In the genomic region with DNA sequence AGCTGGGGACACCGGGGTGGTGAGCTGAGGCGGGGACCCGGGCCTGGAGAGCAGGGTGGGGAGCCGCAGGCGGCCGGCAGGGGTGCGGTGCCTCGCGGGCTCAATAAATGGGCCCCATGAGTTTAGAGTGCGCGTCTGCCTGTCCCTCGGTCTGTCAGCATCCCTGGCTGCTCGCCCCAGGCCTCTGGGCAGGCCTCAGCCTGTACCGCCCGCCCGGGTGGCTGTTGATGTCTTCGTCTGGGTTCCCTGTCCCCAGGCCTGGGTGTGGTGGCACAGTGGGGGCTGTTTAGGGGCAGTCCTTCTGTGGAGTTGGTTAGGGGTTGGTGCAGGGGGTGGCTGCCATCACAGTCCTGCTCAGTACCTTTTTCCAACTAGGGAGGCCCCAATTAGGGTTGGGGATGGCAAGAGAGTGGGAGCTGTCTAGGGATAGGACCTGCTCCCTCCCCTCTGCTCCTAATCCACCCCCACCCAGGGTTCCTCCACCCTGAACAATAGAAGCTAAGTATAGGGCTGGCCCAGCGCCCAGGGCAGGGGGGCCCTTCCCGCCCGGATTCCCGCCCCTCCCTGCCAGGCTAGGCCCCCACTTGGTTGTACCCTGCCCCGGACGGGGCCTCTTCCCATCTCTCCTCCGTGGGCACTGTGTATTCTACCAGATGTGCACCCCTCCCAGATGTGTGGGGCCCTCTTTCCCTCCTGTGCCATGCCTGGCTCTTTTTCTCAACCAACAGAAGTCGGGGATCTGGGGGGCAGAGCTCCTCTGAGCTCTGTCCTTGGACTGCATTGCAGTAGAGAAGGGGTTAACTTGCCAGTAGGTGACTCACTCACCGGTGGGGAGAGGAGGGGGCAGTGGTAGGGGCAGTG, we compare ENCODE assay signal across 8 cellular contexts. TPM values are rescaled to one million over a fixed set of nuclear protein-coding genes. Genes with fewer than 3 reads are reported as not detected.
DNase-seq lines count a peak whose midpoint lies in the region; ATAC-seq and TF ChIP-seq lines count a peak whose summit lies in the region.

No MANE protein-coding gene starts in this region.

- H3K9me2 ChIP-seq in hepatocyte (replicated peaks; ENCODE audit: insufficient read depth): no peaks in the 10 kb centered on the region

- TF ChIP-seq CTCF in hepatocyte (IDR thresholded peaks at IDR 0.05; ENCODE audit: poor library complexity): no peak

- peak overlapping the region; percentile 94 for H3K4me2 ChIP-seq in hepatocyte

- peaks cover 67% of the 10 kb centered on the region for H3K4me1 ChIP-seq in hepatocyte (ENCODE audit: insufficient read depth)
- H3K4me1 ChIP-seq in rectal smooth muscle tissue (ENCODE audit: control insufficient read depth, insufficient read depth, low read length): peaks cover 60% of the 10 kb centered on the region

- WGBS in hepatocyte (ENCODE audit: low lambda C conversion rate, missing lambda C conversion rate): 12% methylated on average over 11 of the region's 26 CpGs

- H2AFZ ChIP-seq in hepatocyte: no peak overlapping the region

- H3K9ac ChIP-seq in rectal smooth muscle tissue (ENCODE audit: low read length): no peak overlapping the region

- ATAC-seq in HG03521 (IDR thresholded peaks at IDR 0.05; ENCODE audit: unreplicated experiment) (no peak), GM21390 (IDR thresholded peaks at IDR 0.05; ENCODE audit: unreplicated experiment) (no peak)

- peaks cover 19% of the 10 kb centered on the region for H4K20me1 ChIP-seq in hepatocyte (ENCODE audit: insufficient read depth, poor library complexity, severe bottlenecking)

- no peaks in the 10 kb centered on the region for H3K36me3 ChIP-seq in hepatocyte (replicated peaks; ENCODE audit: insufficient read depth, low read depth)
- no peaks in the 10 kb centered on the region for H3K36me3 ChIP-seq in rectal smooth muscle tissue (ENCODE audit: control insufficient read depth, insufficient read depth, low read length)

- no peaks in the 10 kb centered on the region for H3K9me3 ChIP-seq in hepatocyte (ENCODE audit: low read depth)

- peak overlapping the region; percentile 41 for H3K4me3 ChIP-seq in hepatocyte
- peak overlapping the region; percentile 50 for H3K4me3 ChIP-seq in rectal smooth muscle tissue (ENCODE audit: low read length)

- peak; percentile 72 for DNase-seq in NCI-H82 (lab: John Stamatoyannopoulos, UW)
- DNase-seq in NCI-H82 treated with DMSO at 0.1 percent for 48 hours (lab: John Stamatoyannopoulos, UW; ENCODE audit: unreplicated experiment): no peak
- DNase-seq in NCI-H2171 (lab: John Stamatoyannopoulos, UW): peak; percentile 36
- peak in 46 of 56 donors; percentile 27 to 88 (median 72) for DNase-seq in amygdala (lab: John Stamatoyannopoulos, UW)
- peak; percentile 81 for DNase-seq in hepatocyte (ENCODE audit: low spot score)

- H3K27me3 ChIP-seq in hepatocyte (no peaks in the 10 kb centered on the region), rectal smooth muscle tissue (ENCODE audit: control insufficient read depth, insufficient read depth, low read length) (no peaks in the 10 kb centered on the region)

- H3K27ac ChIP-seq in hepatocyte (peak overlapping the region; percentile 99), rectal smooth muscle tissue (ENCODE audit: low read depth, low read length) (peak overlapping the region; percentile 93)

- H3K79me2 ChIP-seq in hepatocyte: peaks cover 60% of the 10 kb centered on the region

RNA-seq across cellular contexts. Expression of gene CIC, which starts 12.4 kb away (rescaled TPM):
- total RNA-seq in hepatocyte: 14.3 and 17.4 TPM in 2 replicates
- 19.3 and 23.2 TPM in 2 replicates for polyA plus RNA-seq in hepatocyte

RNA-seq across cellular contexts. Expression of gene PRR19, which starts 20.5 kb away (rescaled TPM):
- total RNA-seq in hepatocyte: 0.24 and 2.2 TPM in 2 replicates
- polyA plus RNA-seq in hepatocyte: 1.9 and 3.0 TPM in 2 replicates

RNA-seq across cellular contexts. Expression of gene PAFAH1B3, which starts 21.0 kb away (rescaled TPM):
- 46.1 and 70.6 TPM in 2 replicates for total RNA-seq in hepatocyte
- polyA plus RNA-seq in hepatocyte: 98.6 and 116 TPM in 2 replicates

RNA-seq across cellular contexts. Expression of gene ERF, which starts 26.5 kb away (rescaled TPM):
- total RNA-seq in hepatocyte: 32.6 and 47.1 TPM in 2 replicates
- 20.4 and 24.4 TPM in 2 replicates for polyA plus RNA-seq in hepatocyte

RNA-seq across cellular contexts. Expression of gene TMEM145, which starts 31.7 kb away (rescaled TPM):
- total RNA-seq in hepatocyte: 0.40 TPM in 1 of 2 replicates, not detected in the other
- 0.58 TPM in 1 of 2 replicates, not detected in the other for polyA plus RNA-seq in hepatocyte
